Comparison of ENCODE assay signal across 25 cellular contexts in the genomic region with DNA sequence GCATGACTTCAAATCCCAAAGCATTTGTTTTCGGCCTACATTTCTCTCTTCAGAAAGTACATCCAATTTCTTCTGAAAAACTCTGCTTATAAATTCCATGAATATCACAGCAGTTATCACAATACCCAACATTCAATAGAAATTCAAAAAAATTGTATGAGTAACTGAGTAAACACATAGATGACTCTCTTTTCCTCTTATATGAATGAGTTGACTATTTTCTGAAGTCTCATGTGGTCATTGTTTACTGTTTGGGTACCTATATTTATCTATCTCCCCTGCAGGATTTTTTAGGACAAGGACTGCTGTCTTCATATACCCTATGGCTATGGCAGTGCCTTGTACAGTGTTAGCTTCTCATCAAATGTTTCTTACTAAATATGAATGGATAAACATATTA.
DNase-seq lines count a peak whose midpoint lies in the region; ATAC-seq, FAIRE-seq and TF ChIP-seq lines count a peak whose summit lies in the region.
"Had no signal": no experiment of that assay in that cellular context is flagged by ENCODE, and none has a peak within 500 bp of the region (broad histone marks: within the 10 kb centered on the region; RNA-seq: fewer than 3 reads in every experiment).

No MANE protein-coding gene starts in this region.

- DNase-seq in DMS53 (lab: John Stamatoyannopoulos, UW), result peak; percentile 83
- DNase-seq in PC-3, result peak; percentile 38
- DNase-seq in bronchial epithelial cell (ENCODE audit: low read depth), result peak; percentile 29
- peak; percentile 73 for DNase-seq in foreskin melanocyte
- DNase-seq in T-helper 9 cell, result no peak
- DNase-seq in NCI-H524 treated with DMSO at 0.1 percent for 48 hours (lab: John Stamatoyannopoulos, UW), result no peak
- no peak for DNase-seq in adrenal gland
- DNase-seq: 8988T; ACHN; BE2C; C1 segment of cervical spinal cord; Caco-2; Calu3; CD4-positive, alpha-beta memory T cell; CD4-positive, CD25-positive, alpha-beta regulatory T cell; CD8-positive, alpha-beta memory T cell; DMS79 treated with DMSO at 0.1 percent for 48 hours; GF-D8 had no signal

- no peaks in the 10 kb centered on the region for H3F3A ChIP-seq in PC-3 (ENCODE audit: low read length, unreplicated experiment)

- peaks cover 6% of the 10 kb centered on the region for H3K4me1 ChIP-seq in PC-3 (ENCODE audit: insufficient read depth, low read length)
- no peaks in the 10 kb centered on the region for H3K4me1 ChIP-seq in adrenal gland (replicated peaks in 1 of 2)
- H3K4me1 ChIP-seq: BE2C, BLaER1, Caco-2 had no signal

- no peaks in the 10 kb centered on the region for H3K9me2 ChIP-seq in PC-3 (replicated peaks; ENCODE audit: low read length)

- H3K4me2 ChIP-seq in PC-3 (ENCODE audit: low read length), result peak overlapping the region; percentile 29; the same call in 1 of the 2 replicates
- H3K4me2 ChIP-seq: BLaER1 had no signal

- CTCF ChIA-PET in PC-3 (lab: Charles Lee), result no interaction called here

- intact Hi-C loops in PC-3 (cut with micrococcal nuclease), result no loop called here
- intact Hi-C loops in adrenal gland (cut with DNase I), result no loop called here

- TF ChIP-seq CTCF in PC-3 (conservative IDR thresholded peaks at IDR 0.05; ENCODE audit: low read depth, low read length), result no peak
- TF ChIP-seq CTCF in bronchial epithelial cell (IDR thresholded peaks at IDR 0.05; ENCODE audit: insufficient read depth, low read length, severe bottlenecking), result no peak
- no peak for TF ChIP-seq CTCF in adrenal gland (IDR thresholded peaks at IDR 0.05)

- H2AFZ ChIP-seq in PC-3 (ENCODE audit: low read length), result no peak overlapping the region

- H4K20me1 ChIP-seq in PC-3 (ENCODE audit: low read length), result no peaks in the 10 kb centered on the region
- H4K20me1 ChIP-seq: BLaER1 had no signal

- no peaks in the 10 kb centered on the region for H3K36me3 ChIP-seq in PC-3 (ENCODE audit: low read depth, low read length)
- H3K36me3 ChIP-seq in bronchial epithelial cell (ENCODE audit: control insufficient read depth, insufficient read depth, low read length), result no peaks in the 10 kb centered on the region
- H3K36me3 ChIP-seq in adrenal gland (replicated peaks in 1 of 2), result no peaks in the 10 kb centered on the region
- H3K36me3 ChIP-seq: BE2C, BLaER1 had no signal

- H3K4me3 ChIP-seq in PC-3 (ENCODE audit: low read length), result no peak overlapping the region
- no peak overlapping the region for H3K4me3 ChIP-seq in bronchial epithelial cell (ENCODE audit: low read depth, low read length)
- no peak overlapping the region for H3K4me3 ChIP-seq in adrenal gland
- H3K4me3 ChIP-seq: BLaER1 had no signal

- BruUV-seq in PC-3 (replicated peaks; lab: Mats Ljungman, UMichigan), result no TSS peak

- no peak overlapping the region for H3K9ac ChIP-seq in PC-3 (ENCODE audit: low read length)
- H3K9ac ChIP-seq: BLaER1 had no signal

- H3K27me3 ChIP-seq in PC-3 (ENCODE audit: low read length) (no peaks in the 10 kb centered on the region), bronchial epithelial cell (ENCODE audit: control insufficient read depth, insufficient read depth, low read length) (no peaks in the 10 kb centered on the region), adrenal gland (no peaks in the 10 kb centered on the region)
- H3K27me3 ChIP-seq: BE2C, BLaER1 had no signal

- no peak for TF ChIP-seq POLR2A in adrenal gland (IDR thresholded peaks at IDR 0.05)

- ATAC-seq in PC-3 (peak; percentile 91), HG03378 (IDR thresholded peaks at IDR 0.05; ENCODE audit: unreplicated experiment) (no peak)

- POLR2A ChIA-PET in PC-3 (lab: Charles Lee; ENCODE audit: unreplicated experiment), result no interaction called here

- 52 to 68% (median 64%) methylated on average over 1 of the region's 1 CpG for WGBS in adrenal gland, 4 donors

- H3K9me3 ChIP-seq in PC-3 (ENCODE audit: low read length) (no peaks in the 10 kb centered on the region), adrenal gland (replicated peaks in 1 of 3) (no peaks in the 10 kb centered on the region)
- H3K9me3 ChIP-seq: BE2C, BLaER1, Caco-2 had no signal

- FAIRE-seq in bronchial epithelial cell (lab: Jason Lieb, UNC), result no peak
- FAIRE-seq: A204.1, D721Med, G401.6, GM12891, GM19239 had no signal

- H3K79me2 ChIP-seq in PC-3 (ENCODE audit: low read length), result no peaks in the 10 kb centered on the region

- peak overlapping the region; percentile 30; the same call in 1 of the 2 replicates for H3K27ac ChIP-seq in PC-3 (ENCODE audit: low read length)
- no peak overlapping the region for H3K27ac ChIP-seq in adrenal gland
- H3K27ac ChIP-seq: BLaER1 had no signal

Comparison
In these comparisons a context has a peak if more than half of its experiments do, and no peak if none do; other contexts are left out.
1. DNase-seq: peak in DMS53 (single experiment), PC-3 (single experiment), bronchial epithelial cell (single experiment) and foreskin melanocyte (single experiment); none in T-helper 9 cell (single experiment), NCI-H524 treated with DMSO at 0.1 percent for 48 hours (single experiment) and adrenal gland (0 of 7).